Comparison of ENCODE assay signal across 18 cellular contexts in genomic region chr2:238099709-238100048, GRCh38. TPM values are rescaled to one million over a fixed set of nuclear protein-coding genes. Genes with fewer than 3 reads are reported as not detected.
DNase-seq lines count a peak whose midpoint lies in the region; ATAC-seq and TF ChIP-seq lines count a peak whose summit lies in the region.
"Had no signal": no experiment of that assay in that cellular context is flagged by ENCODE, and none has a peak within 500 bp of the region (broad histone marks: within the 10 kb centered on the region; RNA-seq: fewer than 3 reads in every experiment).

No MANE protein-coding gene starts in this region.

- no peaks in the 10 kb centered on the region for H3K4me1 ChIP-seq in vagina
- H3K4me1 ChIP-seq: left lung had no signal

- no peak for ATAC-seq in activated naive CD8-positive, alpha-beta T cell treated with anti-CD3 and anti-CD28 coated beads, Interleukin-2, amount 10 ng/mL, durations not matched to agents 7 days and 5 days (ENCODE audit: low read depth)
- no peak for ATAC-seq in activated naive CD8-positive, alpha-beta T cell treated with anti-CD3 and anti-CD28 coated beads, Interleukin-2, amount 50 U/mL, for 24 hours
- no peak for ATAC-seq in HG03432 (IDR thresholded peaks at IDR 0.05; ENCODE audit: unreplicated experiment)
- ATAC-seq: body of pancreas, left lung, mucosa of descending colon, T-helper 17 cell, WTC11 had no signal

- H3K27ac ChIP-seq in vagina: no peak overlapping the region
- H3K27ac ChIP-seq: left lung had no signal

- POLR2A ChIA-PET in activated naive CD8-positive, alpha-beta T cell treated with anti-CD3 and anti-CD28 coated beads, Interleukin-2, amount 10 ng/mL, durations not matched to agents 7 days and 5 days (lab: Charles Lee): no interaction called here
- POLR2A ChIA-PET in activated CD4-positive, alpha-beta memory T cell treated with anti-CD3 and anti-CD28 coated beads, Interleukin-2, amount 10 ng/mL, durations not matched to agents 7 days and 5 days (lab: Charles Lee): no interaction called here

- H3K27me3 Mint-ChIP-seq in activated naive CD8-positive, alpha-beta T cell treated with anti-CD3 and anti-CD28 coated beads, Interleukin-2, amount 10 ng/mL, durations not matched to agents 7 days and 5 days: no peaks in the 10 kb centered on the region
- no peaks in the 10 kb centered on the region for H3K27me3 Mint-ChIP-seq in activated naive CD8-positive, alpha-beta T cell treated with anti-CD3 and anti-CD28 coated beads, Interleukin-2, amount 50 U/mL, for 24 hours
- H3K27me3 Mint-ChIP-seq in activated CD4-positive, alpha-beta memory T cell treated with anti-CD3 and anti-CD28 coated beads, Interleukin-2, amount 10 ng/mL, durations not matched to agents 7 days and 5 days: no peaks in the 10 kb centered on the region
- H3K27me3 Mint-ChIP-seq in activated naive CD8-positive, alpha-beta T cell treated with anti-CD3 and anti-CD28 coated beads for 36 hours: no peaks in the 10 kb centered on the region
- H3K27me3 Mint-ChIP-seq: T-helper 17 cell had no signal

- no peak for TF ChIP-seq POLR2A in vagina (IDR thresholded peaks at IDR 0.05)

- no peak for TF ChIP-seq CTCF in vagina (IDR thresholded peaks at IDR 0.05)

- no peaks in the 10 kb centered on the region for H3K27me3 ChIP-seq in vagina
- H3K27me3 ChIP-seq: body of pancreas had no signal

- H3K4me1 Mint-ChIP-seq in activated naive CD8-positive, alpha-beta T cell treated with anti-CD3 and anti-CD28 coated beads, Interleukin-2, amount 10 ng/mL, durations not matched to agents 7 days and 5 days: peaks cover 2% of the 10 kb centered on the region
- peaks cover 13% of the 10 kb centered on the region for H3K4me1 Mint-ChIP-seq in activated naive CD8-positive, alpha-beta T cell treated with anti-CD3 and anti-CD28 coated beads, Interleukin-2, amount 50 U/mL, for 24 hours
- no peaks in the 10 kb centered on the region for H3K4me1 Mint-ChIP-seq in activated CD4-positive, alpha-beta memory T cell treated with anti-CD3 and anti-CD28 coated beads, Interleukin-2, amount 10 ng/mL, durations not matched to agents 7 days and 5 days
- H3K4me1 Mint-ChIP-seq in activated naive CD8-positive, alpha-beta T cell treated with anti-CD3 and anti-CD28 coated beads for 36 hours: no peaks in the 10 kb centered on the region
- H3K4me1 Mint-ChIP-seq: T-helper 17 cell had no signal

- DNase-seq in activated naive CD8-positive, alpha-beta T cell treated with anti-CD3 and anti-CD28 coated beads, Interleukin-2, amount 10 ng/mL, durations not matched to agents 7 days and 5 days: peak; percentile 23
- no peak for DNase-seq in activated naive CD8-positive, alpha-beta T cell treated with anti-CD3 and anti-CD28 coated beads, Interleukin-2, amount 50 U/mL, for 24 hours
- DNase-seq in activated CD4-positive, alpha-beta memory T cell treated with anti-CD3 and anti-CD28 coated beads, Interleukin-2, amount 10 ng/mL, durations not matched to agents 7 days and 5 days: peak; percentile 11
- peak; percentile 80 for DNase-seq in mesenteric fat pad (ENCODE audit: low spot score)
- peak; percentile 52 to 71 for DNase-seq in vagina (ENCODE audit: extremely low spot score in 2 of 2)
- DNase-seq in SKM-1 treated with dmso at 0.1 percent for 144 hours (lab: John Stamatoyannopoulos, UW; ENCODE audit: unreplicated experiment): no peak
- no peak for DNase-seq in activated naive CD8-positive, alpha-beta T cell treated with anti-CD3 and anti-CD28 coated beads for 36 hours
- DNase-seq: NCI-H1436 treated with DMSO at 0.1 percent for 48 hours; SIG-M5; stimulated activated CD4-positive, alpha-beta T cell treated with anti-CD3 and anti-CD28 coated beads, Interleukin-4, amount 100 ng/mL, for 4 hours; T-helper 17 cell had no signal

- no peaks in the 10 kb centered on the region for H3K9me3 Mint-ChIP-seq in activated naive CD8-positive, alpha-beta T cell treated with anti-CD3 and anti-CD28 coated beads, Interleukin-2, amount 10 ng/mL, durations not matched to agents 7 days and 5 days
- H3K9me3 Mint-ChIP-seq in activated naive CD8-positive, alpha-beta T cell treated with anti-CD3 and anti-CD28 coated beads, Interleukin-2, amount 50 U/mL, for 24 hours: no peaks in the 10 kb centered on the region
- H3K9me3 Mint-ChIP-seq in activated CD4-positive, alpha-beta memory T cell treated with anti-CD3 and anti-CD28 coated beads, Interleukin-2, amount 10 ng/mL, durations not matched to agents 7 days and 5 days: no peaks in the 10 kb centered on the region
- no peaks in the 10 kb centered on the region for H3K9me3 Mint-ChIP-seq in activated naive CD8-positive, alpha-beta T cell treated with anti-CD3 and anti-CD28 coated beads for 36 hours
- H3K9me3 Mint-ChIP-seq: neural crest cell, WTC11 had no signal

- no peaks in the 10 kb centered on the region for H3K36me3 ChIP-seq in vagina

- no peak overlapping the region for H3K4me3 Mint-ChIP-seq in activated naive CD8-positive, alpha-beta T cell treated with anti-CD3 and anti-CD28 coated beads, Interleukin-2, amount 10 ng/mL, durations not matched to agents 7 days and 5 days
- H3K4me3 Mint-ChIP-seq in activated naive CD8-positive, alpha-beta T cell treated with anti-CD3 and anti-CD28 coated beads, Interleukin-2, amount 50 U/mL, for 24 hours: no peak overlapping the region
- no peak overlapping the region for H3K4me3 Mint-ChIP-seq in activated CD4-positive, alpha-beta memory T cell treated with anti-CD3 and anti-CD28 coated beads, Interleukin-2, amount 10 ng/mL, durations not matched to agents 7 days and 5 days
- no peak overlapping the region for H3K4me3 Mint-ChIP-seq in activated naive CD8-positive, alpha-beta T cell treated with anti-CD3 and anti-CD28 coated beads for 36 hours
- H3K4me3 Mint-ChIP-seq: WTC11 had no signal

- intact Hi-C loops in vagina (cut with DNase I): no loop called here

- CTCF ChIA-PET in activated CD4-positive, alpha-beta memory T cell treated with anti-CD3 and anti-CD28 coated beads, Interleukin-2, amount 10 ng/mL, durations not matched to agents 7 days and 5 days (lab: Charles Lee): no interaction called here

- H3K9me3 ChIP-seq in vagina: no peaks in the 10 kb centered on the region
- H3K9me3 ChIP-seq: body of pancreas, left lung, mucosa of descending colon had no signal

- no peak overlapping the region for H3K27ac Mint-ChIP-seq in activated naive CD8-positive, alpha-beta T cell treated with anti-CD3 and anti-CD28 coated beads, Interleukin-2, amount 10 ng/mL, durations not matched to agents 7 days and 5 days
- no peak overlapping the region for H3K27ac Mint-ChIP-seq in activated naive CD8-positive, alpha-beta T cell treated with anti-CD3 and anti-CD28 coated beads, Interleukin-2, amount 50 U/mL, for 24 hours
- no peak overlapping the region for H3K27ac Mint-ChIP-seq in activated CD4-positive, alpha-beta memory T cell treated with anti-CD3 and anti-CD28 coated beads, Interleukin-2, amount 10 ng/mL, durations not matched to agents 7 days and 5 days
- H3K27ac Mint-ChIP-seq in activated naive CD8-positive, alpha-beta T cell treated with anti-CD3 and anti-CD28 coated beads for 36 hours: no peak overlapping the region
- H3K27ac Mint-ChIP-seq: T-helper 17 cell had no signal

- H3K4me3 ChIP-seq in vagina: no peak overlapping the region
- H3K4me3 ChIP-seq: body of pancreas, left lung, mucosa of descending colon had no signal

- H3K36me3 Mint-ChIP-seq in activated naive CD8-positive, alpha-beta T cell treated with anti-CD3 and anti-CD28 coated beads, Interleukin-2, amount 10 ng/mL, durations not matched to agents 7 days and 5 days: peaks cover 2% of the 10 kb centered on the region
- H3K36me3 Mint-ChIP-seq in activated naive CD8-positive, alpha-beta T cell treated with anti-CD3 and anti-CD28 coated beads, Interleukin-2, amount 50 U/mL, for 24 hours (ENCODE audit: low read depth): peaks cover 18% of the 10 kb centered on the region
- H3K36me3 Mint-ChIP-seq in activated CD4-positive, alpha-beta memory T cell treated with anti-CD3 and anti-CD28 coated beads, Interleukin-2, amount 10 ng/mL, durations not matched to agents 7 days and 5 days (ENCODE audit: low read depth): peaks cover 9% of the 10 kb centered on the region
- H3K36me3 Mint-ChIP-seq in activated naive CD8-positive, alpha-beta T cell treated with anti-CD3 and anti-CD28 coated beads for 36 hours: peaks cover 12% of the 10 kb centered on the region

RNA-seq across cellular contexts. Expression of gene ESPNL, which starts 0.5 kb away (rescaled TPM):
- total RNA-seq in activated naive CD8-positive, alpha-beta T cell treated with anti-CD3 and anti-CD28 coated beads, Interleukin-2, amount 10 ng/mL, durations not matched to agents 7 days and 5 days: under 1 TPM; 0.09 to 0.11 TPM
- total RNA-seq in activated CD4-positive, alpha-beta memory T cell treated with anti-CD3 and anti-CD28 coated beads, Interleukin-2, amount 10 ng/mL, durations not matched to agents 7 days and 5 days: under 1 TPM; 0.05 to 0.18 TPM
- total RNA-seq in mesenteric fat pad: 0.48 TPM
- 0.74 TPM for total RNA-seq in vagina
- not detected for total RNA-seq in activated naive CD8-positive, alpha-beta T cell treated with anti-CD3 and anti-CD28 coated beads for 36 hours
- total RNA-seq: body of pancreas had no signal

RNA-seq across cellular contexts. Expression of gene KLHL30, which starts 38.8 kb away (rescaled TPM):
- not detected for total RNA-seq in activated naive CD8-positive, alpha-beta T cell treated with anti-CD3 and anti-CD28 coated beads, Interleukin-2, amount 10 ng/mL, durations not matched to agents 7 days and 5 days
- not detected for total RNA-seq in activated CD4-positive, alpha-beta memory T cell treated with anti-CD3 and anti-CD28 coated beads, Interleukin-2, amount 10 ng/mL, durations not matched to agents 7 days and 5 days
- 4.4 TPM for total RNA-seq in mesenteric fat pad
- 0.25 TPM for total RNA-seq in vagina
- not detected for total RNA-seq in activated naive CD8-positive, alpha-beta T cell treated with anti-CD3 and anti-CD28 coated beads for 36 hours
- total RNA-seq: H1, T-helper 17 cell, WTC11 had no signal

RNA-seq across cellular contexts. Expression of gene SCLY, which starts 38.9 kb away (rescaled TPM):
- 10 to 100 TPM; 27.8 to 30.6 TPM for total RNA-seq in activated naive CD8-positive, alpha-beta T cell treated with anti-CD3 and anti-CD28 coated beads, Interleukin-2, amount 10 ng/mL, durations not matched to agents 7 days and 5 days
- total RNA-seq in activated CD4-positive, alpha-beta memory T cell treated with anti-CD3 and anti-CD28 coated beads, Interleukin-2, amount 10 ng/mL, durations not matched to agents 7 days and 5 days: 10 to 100 TPM; 22.0 to 22.6 TPM
- 13.6 TPM for total RNA-seq in mesenteric fat pad
- total RNA-seq in vagina: 13.5 TPM
- total RNA-seq in activated naive CD8-positive, alpha-beta T cell treated with anti-CD3 and anti-CD28 coated beads for 36 hours: 10 to 100 TPM; 71.6 to 72.9 TPM

RNA-seq across cellular contexts. Expression of gene ERFE, which starts 59.1 kb away (rescaled TPM):
- total RNA-seq in activated naive CD8-positive, alpha-beta T cell treated with anti-CD3 and anti-CD28 coated beads, Interleukin-2, amount 10 ng/mL, durations not matched to agents 7 days and 5 days: under 1 TPM in 1 of 2 experiments, not detected in 1; 0.42 TPM
- not detected for total RNA-seq in activated CD4-positive, alpha-beta memory T cell treated with anti-CD3 and anti-CD28 coated beads, Interleukin-2, amount 10 ng/mL, durations not matched to agents 7 days and 5 days
- total RNA-seq in mesenteric fat pad (1.5 TPM), vagina (not detected)
- total RNA-seq in activated naive CD8-positive, alpha-beta T cell treated with anti-CD3 and anti-CD28 coated beads for 36 hours: under 1 TPM; 0.27 to 0.34 TPM
- total RNA-seq: T-helper 17 cell had no signal

Comparison
In these comparisons a context has a peak if more than half of its experiments do, and no peak if none do; other contexts are left out.
1. DNase-seq: peak in activated naive CD8-positive, alpha-beta T cell treated with anti-CD3 and anti-CD28 coated beads, Interleukin-2, amount 10 ng/mL, durations not matched to agents 7 days and 5 days (single experiment), activated CD4-positive, alpha-beta memory T cell treated with anti-CD3 and anti-CD28 coated beads, Interleukin-2, amount 10 ng/mL, durations not matched to agents 7 days and 5 days (single experiment), mesenteric fat pad (single experiment) and vagina (2 of 2); none in activated naive CD8-positive, alpha-beta T cell treated with anti-CD3 and anti-CD28 coated beads, Interleukin-2, amount 50 U/mL, for 24 hours (single experiment), SKM-1 treated with dmso at 0.1 percent for 144 hours (single experiment) and activated naive CD8-positive, alpha-beta T cell treated with anti-CD3 and anti-CD28 coated beads for 36 hours (single experiment).